Comparison of ENCODE assay signal across 34 cellular contexts in the genomic region with DNA sequence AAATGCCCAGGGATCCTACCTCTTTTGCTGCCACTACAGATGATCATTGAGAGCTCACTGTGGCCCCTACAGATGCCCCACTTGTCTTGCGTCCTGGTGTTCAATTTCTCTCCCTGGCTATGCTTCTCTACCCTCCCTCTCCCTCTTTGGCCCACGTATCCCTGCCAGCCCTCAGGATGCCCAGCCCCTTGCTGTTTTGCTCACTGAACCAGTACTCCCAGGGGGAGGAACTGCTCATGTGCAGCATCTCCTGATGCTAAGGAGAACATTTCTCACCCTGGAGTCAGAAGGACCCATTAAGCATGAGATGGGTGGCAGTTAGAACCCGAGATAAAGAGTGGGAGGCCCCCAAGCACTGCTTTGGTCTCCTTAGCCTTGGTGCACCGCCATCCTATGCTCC. TPM values are rescaled to one million over a fixed set of nuclear protein-coding genes. Genes with fewer than 3 reads are reported as not detected.
"Had no signal": no experiment of that assay in that cellular context is flagged by ENCODE, and none has a peak within 500 bp of the region (broad histone marks: within the 10 kb centered on the region; RNA-seq: fewer than 3 reads in every experiment).

A gene (minus strand): TSS at position 101 of the 400 bp plus-strand sequence. CDS start 21,103 bp downstream, outside the sequence.

- H3K36me3 Mint-ChIP-seq: naive B cell; naive thymus-derived CD8-positive, alpha-beta T cell; natural killer cell treated with Interleukin-12 subunit alpha and Interleukin-12 subunit beta and Interleukin-15 and Interleukin-18, amount 100 ng/mL, for 72 hours; neural progenitor cell; stimulated activated memory B cell treated with anti-CD40 and anti-IgM and Interleukin-4, amounts not matched to agents 10 μg/mL and 1 μg/mL and 100 μg/mL, for 72 hours had no signal

- DNase-seq: naive B cell; naive thymus-derived CD8-positive, alpha-beta T cell; nephron progenitor cell; occipital lobe; ovary; psoas muscle; right cardiac atrium; right lobe of liver; stimulated activated CD4-positive, alpha-beta T cell treated with anti-CD3 and anti-CD28 coated beads, Interleukin-15, amount 100 ng/mL, for 24 hours; stimulated activated CD4-positive, alpha-beta T cell treated with anti-CD3 and anti-CD28 coated beads, Interleukin-2, amount 100 ng/mL, for 24 hours; stimulated activated CD4-positive, alpha-beta T cell treated with anti-CD3 and anti-CD28 coated beads, Interleukin-2, amount 100 ng/mL, for 48 hours; stimulated activated CD4-positive, alpha-beta T cell treated with anti-CD3 and anti-CD28 coated beads, Interleukin-4, amount 100 ng/mL, for 24 hours; stimulated activated CD8-positive, alpha-beta memory T cell treated with anti-CD3 and anti-CD28 coated beads, Interleukin-4, amount 100 ng/mL, for 48 hours; stimulated activated naive CD4-positive, alpha-beta T cell treated with Interleukin-2 at 50 U/mL for 16 hours; stomach; thyroid gland; trophoblast cell; upper lobe of left lung had no signal

- H3K9ac ChIP-seq: neural progenitor cell, parathyroid adenoma had no signal

- H3K4me2 ChIP-seq: neural progenitor cell had no signal

- H3K9me3 Mint-ChIP-seq: natural killer cell treated with Interleukin-12 subunit alpha and Interleukin-12 subunit beta and Interleukin-15 and Interleukin-18, amount 100 ng/mL, for 72 hours; neural progenitor cell; stimulated activated memory B cell treated with anti-CD40 and anti-IgM and Interleukin-4, amounts not matched to agents 10 μg/mL and 1 μg/mL and 100 μg/mL, for 72 hours; stimulated activated naive CD8-positive, alpha-beta T cell treated with anti-CD3 and anti-CD28 coated beads, Interleukin-15, Interleukin-2, amounts not matched to agents 100 ng/mL and 50 ng/mL, for 24 hours had no signal

- H3K27ac Mint-ChIP-seq: naive thymus-derived CD8-positive, alpha-beta T cell; natural killer cell treated with Interleukin-12 subunit alpha and Interleukin-12 subunit beta and Interleukin-15 and Interleukin-18, amount 100 ng/mL, for 72 hours; nephron progenitor cell; neural progenitor cell; progenitor cell of endocrine pancreas; stimulated activated memory B cell treated with anti-CD40 and anti-IgM and Interleukin-4, amounts not matched to agents 10 μg/mL and 1 μg/mL and 100 μg/mL, for 72 hours; stimulated activated naive CD8-positive, alpha-beta T cell treated with anti-CD3 and anti-CD28 coated beads, Interleukin-15, Interleukin-2, amounts not matched to agents 100 ng/mL and 50 ng/mL, for 24 hours had no signal

- H3K4me3 ChIP-seq: neural progenitor cell, ovary, psoas muscle, right lobe of liver, skin epidermis, smooth muscle cell, stomach, thoracic aorta, thyroid gland, tibial nerve, upper lobe of left lung, vagina had no signal

- ATAC-seq: naive thymus-derived CD8-positive, alpha-beta T cell; psoas muscle; right cardiac atrium; right lobe of liver; stimulated activated memory B cell treated with anti-CD40 and anti-IgM and Interleukin-4, amounts not matched to agents 10 μg/mL and 1 μg/mL and 100 μg/mL, for 72 hours had no signal

- H3K27me3 ChIP-seq: neural progenitor cell, ovary, right lobe of liver, stomach, thyroid gland, tibial nerve, upper lobe of left lung, vagina had no signal

- H3K4me1 Mint-ChIP-seq: neural progenitor cell had no signal

- H3K27ac ChIP-seq: neural progenitor cell, ovary, parathyroid adenoma, psoas muscle, right lobe of liver, skin epidermis, stomach, thoracic aorta, thyroid gland, tibial nerve, upper lobe of left lung, vagina had no signal

- H3K79me2 ChIP-seq: parathyroid adenoma had no signal

- H3K36me3 ChIP-seq: neural progenitor cell, ovary, right lobe of liver, stomach, thoracic aorta, thyroid gland, tibial nerve, upper lobe of left lung, vagina had no signal

- H3K9me3 ChIP-seq: ovary, psoas muscle, right lobe of liver, stomach, thoracic aorta, thyroid gland, tibial nerve, upper lobe of left lung, vagina had no signal

- H3K4me1 ChIP-seq: neural progenitor cell, parathyroid adenoma, psoas muscle, right lobe of liver, thyroid gland, tibial nerve, upper lobe of left lung, vagina had no signal

- H3K4me3 Mint-ChIP-seq: naive thymus-derived CD8-positive, alpha-beta T cell; natural killer cell treated with Interleukin-12 subunit alpha and Interleukin-12 subunit beta and Interleukin-15 and Interleukin-18, amount 100 ng/mL, for 72 hours; nephron progenitor cell; neural progenitor cell; stimulated activated memory B cell treated with anti-CD40 and anti-IgM and Interleukin-4, amounts not matched to agents 10 μg/mL and 1 μg/mL and 100 μg/mL, for 72 hours; stimulated activated naive CD8-positive, alpha-beta T cell treated with anti-CD3 and anti-CD28 coated beads, Interleukin-15, Interleukin-2, amounts not matched to agents 100 ng/mL and 50 ng/mL, for 24 hours had no signal

RNA-seq across cellular contexts. Expression of the gene that starts here (rescaled TPM):
- total RNA-seq: naive thymus-derived CD8-positive, alpha-beta T cell; natural killer cell treated with Interleukin-12 subunit alpha and Interleukin-12 subunit beta and Interleukin-15 and Interleukin-18, amount 100 ng/mL, for 72 hours; occipital lobe; osteoblast; ovary; progenitor cell of endocrine pancreas; psoas muscle; renal cortical epithelial cell; right cardiac atrium; right lobe of liver; smooth muscle cell; stomach; subcutaneous adipose tissue; temporal lobe; thoracic aorta; thyroid gland; tibial nerve; upper lobe of left lung; ureter; vagina had no signal
- polyA plus RNA-seq: naive thymus-derived CD8-positive, alpha-beta T cell; ovary; psoas muscle; right cardiac atrium; smooth muscle cell; stomach had no signal
